In genomic region chr17:17356149-17356930, GRCh38 we compare ENCODE assay signal across 8 cellular contexts. TPM values are rescaled to one million over a fixed set of nuclear protein-coding genes. Genes with fewer than 3 reads are reported as not detected.
DNase-seq lines count a peak whose midpoint lies in the region; ATAC-seq and TF ChIP-seq lines count a peak whose summit lies in the region.

No MANE protein-coding gene starts in this region.

- no peak overlapping the region for H3K4me3 Mint-ChIP-seq in activated naive CD4-positive, alpha-beta T cell treated with anti-CD3 and anti-CD28 coated beads, Interleukin-2, amount 10 ng/mL, durations not matched to agents 7 days and 5 days
- H3K4me3 Mint-ChIP-seq in type B pancreatic cell, result no peak overlapping the region

- H3K4me3 ChIP-seq in SK-N-SH (ENCODE audit: low read depth in 2 of 2, low read length in 1 of 2) (no peak overlapping the region; a peak in 1 of 4 replicates), parathyroid adenoma (ENCODE audit: low read depth, low read length) (no peak overlapping the region)

- H3K9me3 Mint-ChIP-seq in activated naive CD4-positive, alpha-beta T cell treated with anti-CD3 and anti-CD28 coated beads, Interleukin-2, amount 10 ng/mL, durations not matched to agents 7 days and 5 days, result no peaks in the 10 kb centered on the region
- H3K9me3 Mint-ChIP-seq in type B pancreatic cell, result peaks cover 18% of the 10 kb centered on the region

- H2AFZ ChIP-seq in SK-N-SH (ENCODE audit: low read depth) (peak overlapping the region; percentile 66; the same call in 1 of the 2 replicates), parathyroid adenoma (no peak overlapping the region)

- H4K20me1 ChIP-seq in SK-N-SH (ENCODE audit: insufficient read depth), result no peaks in the 10 kb centered on the region

- DNase-seq in GM03348 (ENCODE audit: low spot score) (peak; percentile 93), NAMALWA (ENCODE audit: low spot score) (peak; percentile 75), SK-N-SH (peak; percentile 90), glomerular visceral epithelial cell (ENCODE audit: extremely low spot score) (peak; percentile 81), type B pancreatic cell (ENCODE audit: extremely low spot score, unreplicated experiment) (peak; percentile 81)
- peak; percentile 81 for DNase-seq in activated naive CD4-positive, alpha-beta T cell treated with anti-CD3 and anti-CD28 coated beads, Interleukin-2, amount 10 ng/mL, durations not matched to agents 7 days and 5 days

- TF ChIP-seq RAD21 in SK-N-SH (IDR thresholded peaks at IDR 0.05; ENCODE audit: low read length), result peak; percentile 100

- WGBS in SK-N-SH (ENCODE audit: low lambda C conversion rate), result 55% methylated on average over 6 of the region's 10 CpGs

- no peaks in the 10 kb centered on the region for H3K9me2 ChIP-seq in SK-N-SH

- no peaks in the 10 kb centered on the region for H3K36me3 Mint-ChIP-seq in activated naive CD4-positive, alpha-beta T cell treated with anti-CD3 and anti-CD28 coated beads, Interleukin-2, amount 10 ng/mL, durations not matched to agents 7 days and 5 days
- no peaks in the 10 kb centered on the region for H3K36me3 Mint-ChIP-seq in type B pancreatic cell

- H3K9me3 ChIP-seq in SK-N-SH (peaks cover 15% of the 10 kb centered on the region; the same call in 1 of the 2 replicates), parathyroid adenoma (ENCODE audit: control insufficient read depth, low read length) (no peaks in the 10 kb centered on the region)

- no peaks in the 10 kb centered on the region for H3K36me3 ChIP-seq in SK-N-SH (replicated peaks in 1 of 2; ENCODE audit: control insufficient read depth in 1 of 2, insufficient read depth in 2 of 2, low read length in 1 of 2)
- no peaks in the 10 kb centered on the region for H3K36me3 ChIP-seq in parathyroid adenoma (ENCODE audit: control insufficient read depth, insufficient read depth, low read length)

- no peaks in the 10 kb centered on the region for H3K79me2 ChIP-seq in SK-N-SH (ENCODE audit: insufficient read depth)
- no peaks in the 10 kb centered on the region for H3K79me2 ChIP-seq in parathyroid adenoma

- H3K27me3 ChIP-seq in SK-N-SH (ENCODE audit: insufficient read depth) (no peaks in the 10 kb centered on the region), parathyroid adenoma (ENCODE audit: control insufficient read depth, insufficient read depth, low read length) (no peaks in the 10 kb centered on the region)

- POLR2A ChIA-PET in SK-N-SH (lab: Yijun Ruan, JAX), result no interaction called here

- H3K27me3 Mint-ChIP-seq in activated naive CD4-positive, alpha-beta T cell treated with anti-CD3 and anti-CD28 coated beads, Interleukin-2, amount 10 ng/mL, durations not matched to agents 7 days and 5 days, result peaks cover 32% of the 10 kb centered on the region
- H3K27me3 Mint-ChIP-seq in type B pancreatic cell, result peaks cover 8% of the 10 kb centered on the region

- peaks cover 2% of the 10 kb centered on the region for H3K4me1 Mint-ChIP-seq in activated naive CD4-positive, alpha-beta T cell treated with anti-CD3 and anti-CD28 coated beads, Interleukin-2, amount 10 ng/mL, durations not matched to agents 7 days and 5 days
- H3K4me1 Mint-ChIP-seq in type B pancreatic cell (ENCODE audit: unreplicated experiment), result peaks cover 12% of the 10 kb centered on the region

- H3K9ac ChIP-seq in SK-N-SH (no peak overlapping the region), parathyroid adenoma (no peak overlapping the region)

- CTCF ChIA-PET in SK-N-SH (lab: Yijun Ruan, JAX), result interaction anchor here (0.6 to 7.7 kb wide), 41 partner anchors 9 to 785 kb away, joined by 3 to 155 read pairs (median 4); partner anchors contain the start of genes PEMT and RASD1
- CTCF ChIA-PET in activated naive CD4-positive, alpha-beta T cell treated with anti-CD3 and anti-CD28 coated beads, Interleukin-2, amount 10 ng/mL, durations not matched to agents 7 days and 5 days (lab: Charles Lee), result interaction anchor here (0.7 to 4.7 kb wide), 12 partner anchors 31 to 288 kb away, joined by 3 to 67 read pairs (median 5); no protein-coding TSS in a partner anchor

- H3K27ac ChIP-seq in SK-N-SH (ENCODE audit: low read depth in 2 of 2, low read length in 1 of 2), result no peak overlapping the region
- no peak overlapping the region for H3K27ac ChIP-seq in parathyroid adenoma

- no peak for ATAC-seq in GM19463 (IDR thresholded peaks at IDR 0.05; ENCODE audit: unreplicated experiment)

- no peak overlapping the region for H3K4me2 ChIP-seq in SK-N-SH
- no peak overlapping the region for H3K4me2 ChIP-seq in parathyroid adenoma (ENCODE audit: low read length)

- H3F3A ChIP-seq in SK-N-SH (replicated peaks; ENCODE audit: insufficient read depth), result peaks cover 5% of the 10 kb centered on the region

- no peak overlapping the region for H3K27ac Mint-ChIP-seq in activated naive CD4-positive, alpha-beta T cell treated with anti-CD3 and anti-CD28 coated beads, Interleukin-2, amount 10 ng/mL, durations not matched to agents 7 days and 5 days
- no peak overlapping the region for H3K27ac Mint-ChIP-seq in type B pancreatic cell

- TF ChIP-seq EP300 in SK-N-SH (IDR thresholded peaks at IDR 0.05; ENCODE audit: borderline replicate concordance in 1 of 2, low read depth in 1 of 2, low read length in 1 of 2), result no peak

- peaks cover 0 to 26% of the 10 kb centered on the region in 2 experiments; a peak in 1 of 4 replicates for H3K4me1 ChIP-seq in SK-N-SH (ENCODE audit: control insufficient read depth in 1 of 2, insufficient read depth in 2 of 2, low read depth in 1 of 2, low read length in 1 of 2)
- no peaks in the 10 kb centered on the region for H3K4me1 ChIP-seq in parathyroid adenoma

- TF ChIP-seq CTCF in SK-N-SH (IDR thresholded peaks at IDR 0.05), result peak; percentile 99
- peak; percentile 99 for TF ChIP-seq CTCF in parathyroid adenoma (IDR thresholded peaks at IDR 0.05)
- peak; percentile 97 for TF ChIP-seq CTCF in type B pancreatic cell (conservative IDR thresholded peaks at IDR 0.05)

TF ChIP-seq in SK-N-SH, 30 proteins besides CTCF, POLR2A, EP300 and RAD21 (continues in another document):
- TF ChIP-seq IRF3 (IDR thresholded peaks at IDR 0.05; ENCODE audit: low read depth, low read length) (no peak), GATA2 (CRISPR knock-in tag; IDR thresholded peaks at IDR 0.05) (no peak), SMC3 (IDR thresholded peaks at IDR 0.05; ENCODE audit: low read depth, low read length) (peak; percentile 100), PBX3 (IDR thresholded peaks at IDR 0.05) (no peak), RCOR1 (IDR thresholded peaks at IDR 0.05; ENCODE audit: low read length) (no peak), REST (IDR thresholded peaks at IDR 0.05; ENCODE audit: low read depth, low read length) (no peak), RXRA (IDR thresholded peaks at IDR 0.05; ENCODE audit: borderline replicate concordance, low read depth) (no peak), MEF2A (IDR thresholded peaks at IDR 0.05; ENCODE audit: borderline replicate concordance, low read depth) (no peak), FOSL2 (IDR thresholded peaks at IDR 0.05; ENCODE audit: borderline replicate concordance, low read depth) (no peak)

RNA-seq across cellular contexts. Expression of gene NT5M, which starts 53.2 kb away (rescaled TPM):
- 3.3 and 3.9 TPM in 2 replicates for polyA plus RNA-seq in SK-N-SH (2012; rRNA removed)
- 1.6 and 2.4 TPM in 2 replicates for polyA plus RNA-seq in SK-N-SH (2012; cell fraction: cytosol; rRNA removed)
- 4.1 and 5.3 TPM in 2 replicates for polyA plus RNA-seq in SK-N-SH (2012; cell fraction: nucleus; rRNA removed)
- total RNA-seq in type B pancreatic cell (ENCODE audit: low replicate concordance), result 0.90 and 5.9 TPM in 2 replicates
